8 cellular contexts compared by ENCODE assay signal in the genomic region with DNA sequence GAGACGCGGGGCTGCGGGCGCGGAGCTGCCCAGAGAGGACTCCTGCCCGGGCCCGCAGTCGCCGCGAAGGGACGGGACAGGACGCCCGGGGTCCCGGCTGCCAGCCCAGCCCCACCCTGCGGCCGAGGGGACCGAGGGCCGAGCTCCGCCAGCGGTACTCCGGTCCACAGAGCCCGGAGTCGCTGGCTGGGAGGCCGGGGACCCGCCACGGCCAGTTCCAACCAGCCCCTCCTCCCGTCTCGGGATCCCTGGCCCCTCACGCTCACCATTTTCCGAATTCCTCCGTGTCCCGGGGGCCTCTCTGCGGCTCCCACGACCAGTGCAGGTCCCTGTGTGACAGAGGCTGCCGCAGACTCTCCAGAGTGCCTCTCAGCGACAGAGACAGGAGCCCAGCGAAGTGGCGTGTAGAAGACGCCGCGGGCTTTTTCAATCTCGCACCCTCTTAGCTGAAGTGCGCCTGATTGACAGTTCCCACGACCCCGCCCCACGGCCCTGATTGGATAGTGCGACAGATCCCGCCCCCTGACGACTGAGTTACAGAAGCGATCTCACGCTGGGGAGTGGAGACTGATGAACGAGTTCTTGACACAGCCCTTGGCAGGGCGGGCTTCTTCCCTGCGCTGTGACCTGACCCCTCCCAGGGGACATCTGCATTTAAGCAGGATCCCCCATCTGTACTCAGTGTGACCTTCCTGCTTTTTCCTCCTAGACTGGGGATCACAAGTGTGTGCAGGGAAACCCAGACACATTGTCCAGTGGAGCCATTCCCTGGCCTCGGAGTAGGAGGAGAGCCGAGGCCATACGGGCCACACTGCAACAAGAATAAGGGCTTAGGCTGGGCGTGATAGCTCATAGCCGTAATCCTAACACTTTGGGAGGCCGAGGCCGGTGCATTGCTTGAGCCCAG. TPM values are rescaled to one million over a fixed set of nuclear protein-coding genes. Genes with fewer than 3 reads are reported as not detected.
DNase-seq lines count a peak whose midpoint lies in the region; ATAC-seq and TF ChIP-seq lines count a peak whose summit lies in the region.

No MANE protein-coding gene starts in this region.

- DNase-seq in AG04449 (ENCODE audit: low read depth, low spot score), result peak; percentile 65
- DNase-seq in HS-27A (ENCODE audit: low read depth), result peak; percentile 66
- DNase-seq in activated T-cell treated with anti-CD3 and anti-CD28 coated beads for 24 hours (ENCODE audit: low read depth), result peak; percentile 88
- peak; percentile 45 for DNase-seq in epithelial cell of prostate (ENCODE audit: low read depth, low spot score)
- DNase-seq in mucosa of descending colon, result peak; percentile 93 to 100 (median 98)
- peak; percentile 45 to 61 for DNase-seq in stimulated activated CD8-positive, alpha-beta memory T cell treated with anti-CD3 and anti-CD28 coated beads, Interleukin-2, amount 100 ng/mL, for 1 hour (ENCODE audit: low read depth in 2 of 2)

- CTCF ChIA-PET in AG04449 (lab: Yijun Ruan, JAX), result interaction anchor here (1.2 to 1.6 kb wide), 2 partner anchors 43 to 103 kb away, joined by 4 read pairs; partner anchors contain the start of gene ZNF823

- H3K36me3 ChIP-seq in OCI-LY1 (ENCODE audit: insufficient read depth, low read length) (no peaks in the 10 kb centered on the region), mucosa of descending colon (ENCODE audit: low read depth) (no peaks in the 10 kb centered on the region)

- H3K9me2 ChIP-seq in OCI-LY1 (ENCODE audit: low read depth, low read length), result no peaks in the 10 kb centered on the region

- intact Hi-C loops in mucosa of descending colon (cut with DNase I, micrococcal nuclease), result no loop called here

- ATAC-seq in GM19023 (IDR thresholded peaks at IDR 0.05; ENCODE audit: unreplicated experiment), result peak; percentile 82
- ATAC-seq in mucosa of descending colon, result peak; percentile 99

- peak overlapping the region; percentile 84 for H3K4me2 ChIP-seq in OCI-LY1 (ENCODE audit: low read length)

- H4K20me1 ChIP-seq in OCI-LY1 (ENCODE audit: insufficient read depth, low read length), result no peaks in the 10 kb centered on the region

- no peaks in the 10 kb centered on the region for H3K9me3 ChIP-seq in OCI-LY1 (ENCODE audit: low read length)
- H3K9me3 ChIP-seq in mucosa of descending colon, result no peaks in the 10 kb centered on the region

- H3K4me1 ChIP-seq in OCI-LY1 (ENCODE audit: insufficient read depth, low read length, severe bottlenecking) (peaks cover 10% of the 10 kb centered on the region), mucosa of descending colon (ENCODE audit: low read depth) (peaks cover 8% of the 10 kb centered on the region)

- TF ChIP-seq CTCF in AG04449 (IDR thresholded peaks at IDR 0.05; ENCODE audit: insufficient read depth, low read length, missing control alignments), result no peak
- no peak for TF ChIP-seq CTCF in OCI-LY1 (IDR thresholded peaks at IDR 0.05; ENCODE audit: low read length)
- no peak for TF ChIP-seq CTCF in mucosa of descending colon (IDR thresholded peaks at IDR 0.05)

- H2AFZ ChIP-seq in OCI-LY1 (ENCODE audit: low read length), result no peak overlapping the region

- no peak overlapping the region for H3K27ac ChIP-seq in OCI-LY1 (ENCODE audit: low read depth, low read length, poor library complexity, severe bottlenecking)
- no peak overlapping the region for H3K27ac ChIP-seq in epithelial cell of prostate

- no peaks in the 10 kb centered on the region for H3F3A ChIP-seq in OCI-LY1 (ENCODE audit: insufficient read depth, low read length)

- no peaks in the 10 kb centered on the region for H3K27me3 ChIP-seq in OCI-LY1 (ENCODE audit: insufficient read depth, low read length)

- POLR2A ChIA-PET in AG04449 (lab: Yijun Ruan, JAX), result interaction anchor here (0.8 to 1.1 kb wide), 2 partner anchors 28 to 42 kb away, joined by 4 read pairs; no protein-coding TSS in a partner anchor

- peak overlapping the region; percentile 58; the same call in 1 of the 2 replicates for H3K9ac ChIP-seq in OCI-LY1 (ENCODE audit: low read length)

- no peaks in the 10 kb centered on the region for H3K79me2 ChIP-seq in OCI-LY1 (ENCODE audit: insufficient read depth, low read length)

- H3K4me3 ChIP-seq in AG04449 (ENCODE audit: low read depth, low read length) (peak overlapping the region; percentile 79), OCI-LY1 (ENCODE audit: low read depth, low read length, poor library complexity, severe bottlenecking) (peak overlapping the region; percentile 63), mucosa of descending colon (peak overlapping the region; percentile 42)

RNA-seq across cellular contexts. Expression of gene ZNF823, which starts 44.0 kb away (rescaled TPM):
- total RNA-seq in mucosa of descending colon, result 10 to 100 TPM; 12.1 to 17.8 (median 13.1) TPM

Comparison
In these comparisons a context has a peak if more than half of its experiments do, and no peak if none do; other contexts are left out.
1. DNase-seq: peak in every context shown above with its lines; median percentile 98 in mucosa of descending colon; 88 in activated T-cell treated with anti-CD3 and anti-CD28 coated beads for 24 hours; 66 in HS-27A; 65 in AG04449; 53 in stimulated activated CD8-positive, alpha-beta memory T cell treated with anti-CD3 and anti-CD28 coated beads, Interleukin-2, amount 100 ng/mL, for 1 hour; 45 in epithelial cell of prostate.